28 cellular contexts compared by ENCODE assay signal in the genomic region with DNA sequence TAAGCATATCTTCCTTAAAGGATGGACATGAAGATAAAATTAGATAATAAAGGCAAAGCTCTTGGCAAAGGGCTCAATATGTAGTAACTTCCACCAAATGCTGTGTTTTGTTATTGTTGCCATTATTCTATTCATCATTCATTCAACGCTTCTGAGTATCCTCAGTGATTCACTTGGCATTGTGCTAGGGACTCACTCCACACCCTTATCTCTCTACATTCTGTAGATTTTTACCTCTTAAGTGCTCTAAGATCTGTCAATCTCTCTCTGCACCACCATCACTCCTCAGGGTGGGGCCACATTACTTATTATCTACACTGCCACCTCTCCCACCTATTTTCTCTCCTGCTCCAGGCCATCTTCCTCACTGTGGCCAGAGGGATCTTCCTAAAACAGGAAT. TPM values are rescaled to one million over a fixed set of nuclear protein-coding genes. Genes with fewer than 3 reads are reported as not detected.
DNase-seq lines count a peak whose midpoint lies in the region; ATAC-seq, FAIRE-seq and TF ChIP-seq lines count a peak whose summit lies in the region.
"Had no signal": no experiment of that assay in that cellular context is flagged by ENCODE, and none has a peak within 500 bp of the region (broad histone marks: within the 10 kb centered on the region; RNA-seq: fewer than 3 reads in every experiment).

No MANE protein-coding gene starts in this region.

- H3K36me3 Mint-ChIP-seq in Caco-2 (ENCODE audit: insufficient read depth, unreplicated experiment) = no peaks in the 10 kb centered on the region
- H3K36me3 Mint-ChIP-seq in glutamatergic neuron (ENCODE audit: unreplicated experiment) = peaks cover 10% of the 10 kb centered on the region
- H3K36me3 Mint-ChIP-seq in neural progenitor cell = no peaks in the 10 kb centered on the region
- H3K36me3 Mint-ChIP-seq: CD4-positive, alpha-beta memory T cell had no signal

- H3K9me3 Mint-ChIP-seq in Caco-2 (ENCODE audit: unreplicated experiment) (peaks cover 37% of the 10 kb centered on the region), glutamatergic neuron (ENCODE audit: unreplicated experiment) (peaks cover 8% of the 10 kb centered on the region), neural progenitor cell (peaks cover 11% of the 10 kb centered on the region)

- peak overlapping the region; percentile 39 for H2AFZ ChIP-seq in neural progenitor cell (replicated peaks)

- H3K27ac Mint-ChIP-seq in Caco-2 (ENCODE audit: unreplicated experiment) (peak overlapping the region; percentile 25), glutamatergic neuron (ENCODE audit: unreplicated experiment) (peak overlapping the region; percentile 23), neural progenitor cell (no peak overlapping the region)
- H3K27ac Mint-ChIP-seq: CD4-positive, alpha-beta memory T cell had no signal

- POLR2A ChIA-PET in Caco-2 (lab: Charles Lee) = no interaction called here

- no TSS peak for BruUV-seq in Caco-2 (replicated peaks; lab: Mats Ljungman, UMichigan)

- H3K4me3 ChIP-seq in Caco-2 (ENCODE audit: low read depth, low read length) = no peak overlapping the region
- no peak overlapping the region for H3K4me3 ChIP-seq in neural progenitor cell
- no peak overlapping the region for H3K4me3 ChIP-seq in right lobe of liver
- H3K4me3 ChIP-seq: BLaER1 treated with 17β-estradiol and CSF1 and Interleukin-3, amounts not matched to agents 10 nM and 100 nM had no signal

- no peaks in the 10 kb centered on the region for H4K20me1 ChIP-seq in neural progenitor cell (ENCODE audit: low read depth)
- H4K20me1 ChIP-seq: BLaER1 treated with 17β-estradiol and CSF1 and Interleukin-3, amounts not matched to agents 10 nM and 100 nM had no signal

- ATAC-seq in HG03342 (IDR thresholded peaks at IDR 0.05; ENCODE audit: unreplicated experiment) = no peak
- no peak for ATAC-seq in right lobe of liver

- H3K27ac ChIP-seq in neural progenitor cell (no peak overlapping the region), right lobe of liver (no peak overlapping the region)
- H3K27ac ChIP-seq: 22Rv1; BLaER1 treated with 17β-estradiol and CSF1 and Interleukin-3, amounts not matched to agents 10 nM and 100 nM; HL-60 had no signal

- no peaks in the 10 kb centered on the region for H3K79me2 ChIP-seq in neural progenitor cell (ENCODE audit: low read depth)

- FAIRE-seq in HTR-8/SVneo (lab: Jason Lieb, UNC) (no peak), GM19239 (lab: Jason Lieb, UNC) (no peak)
- FAIRE-seq: GM18507, H54, RCC 7860 had no signal

- intact Hi-C loops in Caco-2 (cut with micrococcal nuclease; ENCODE audit: unreplicated experiment) (loop anchor here (10.0 kb wide), 1 partner anchor 56 kb away; no protein-coding TSS in a partner anchor), right lobe of liver (cut with DNase I) (no loop called here)

- H3K27me3 ChIP-seq in Caco-2 (replicated peaks; ENCODE audit: control insufficient read depth, insufficient read depth, low read length) (no peaks in the 10 kb centered on the region), neural progenitor cell (no peaks in the 10 kb centered on the region), right lobe of liver (no peaks in the 10 kb centered on the region)
- H3K27me3 ChIP-seq: BLaER1 treated with 17β-estradiol and CSF1 and Interleukin-3, amounts not matched to agents 10 nM and 100 nM had no signal

- 0 out of 2 replicates have a peak, but pooled peaks cover 11% of the 10 kb centered on the region for H3K4me1 ChIP-seq in Caco-2
- H3K4me1 ChIP-seq in neural progenitor cell = no peaks in the 10 kb centered on the region
- H3K4me1 ChIP-seq in right lobe of liver = no peaks in the 10 kb centered on the region
- H3K4me1 ChIP-seq: BLaER1 treated with 17β-estradiol and CSF1 and Interleukin-3, amounts not matched to agents 10 nM and 100 nM had no signal

- 85% methylated on average over 1 of the region's 1 CpG for WGBS in right lobe of liver (ENCODE audit: insufficient coverage, low coverage, low lambda C conversion rate, missing lambda C conversion rate)

- no peak for TF ChIP-seq POLR2A in right lobe of liver (IDR thresholded peaks at IDR 0.05)

- TF ChIP-seq CTCF in Caco-2 (IDR thresholded peaks at IDR 0.05; ENCODE audit: insufficient read depth in 1 of 2, low read depth in 1 of 2, low read length in 1 of 2, severe bottlenecking in 1 of 2, unreplicated experiment in 1 of 2) (no peak), glutamatergic neuron (IDR thresholded peaks at IDR 0.05; ENCODE audit: partially characterized antibody, unreplicated experiment) (no peak), neural progenitor cell (IDR thresholded peaks at IDR 0.05) (no peak), right lobe of liver (IDR thresholded peaks at IDR 0.05) (no peak)

- H3K4me3 Mint-ChIP-seq in Caco-2 (ENCODE audit: unreplicated experiment) = no peak overlapping the region
- no peak overlapping the region for H3K4me3 Mint-ChIP-seq in glutamatergic neuron (ENCODE audit: unreplicated experiment)
- no peak overlapping the region for H3K4me3 Mint-ChIP-seq in neural progenitor cell
- H3K4me3 Mint-ChIP-seq: CD4-positive, alpha-beta memory T cell; IgD-negative memory B cell had no signal

- no peaks in the 10 kb centered on the region for H3K9me3 ChIP-seq in Caco-2
- no peaks in the 10 kb centered on the region for H3K9me3 ChIP-seq in neural progenitor cell (ENCODE audit: low read depth)
- no peaks in the 10 kb centered on the region for H3K9me3 ChIP-seq in right lobe of liver

- no peak overlapping the region for H3K4me2 ChIP-seq in neural progenitor cell
- H3K4me2 ChIP-seq: BLaER1 treated with 17β-estradiol and CSF1 and Interleukin-3, amounts not matched to agents 10 nM and 100 nM had no signal

- no peaks in the 10 kb centered on the region for H3F3A ChIP-seq in neural progenitor cell (ENCODE audit: low read depth)

- H3K27me3 Mint-ChIP-seq in Caco-2 (ENCODE audit: insufficient read depth, unreplicated experiment) (no peaks in the 10 kb centered on the region), glutamatergic neuron (ENCODE audit: unreplicated experiment) (peaks cover 3% of the 10 kb centered on the region), neural progenitor cell (ENCODE audit: insufficient read depth, low read depth) (peaks cover 2% of the 10 kb centered on the region)
- H3K27me3 Mint-ChIP-seq: CD4-positive, alpha-beta memory T cell had no signal

- CTCF ChIA-PET in Caco-2 (lab: Charles Lee) = no interaction called here

- H3K36me3 ChIP-seq in Caco-2 (ENCODE audit: control insufficient read depth, insufficient read depth, low read length) (no peaks in the 10 kb centered on the region), neural progenitor cell (no peaks in the 10 kb centered on the region), right lobe of liver (no peaks in the 10 kb centered on the region)
- H3K36me3 ChIP-seq: BLaER1 treated with 17β-estradiol and CSF1 and Interleukin-3, amounts not matched to agents 10 nM and 100 nM had no signal

- H3K9ac ChIP-seq in neural progenitor cell = no peak overlapping the region
- H3K9ac ChIP-seq: BLaER1 treated with 17β-estradiol and CSF1 and Interleukin-3, amounts not matched to agents 10 nM and 100 nM had no signal

- DNase-seq in Caco-2 (no peak), NCI-H226 (peak; percentile 92), glutamatergic neuron (no peak), neural progenitor cell (ENCODE audit: low spot score) (no peak), HTR-8/SVneo (ENCODE audit: insufficient read length, low spot score) (no peak), GM19239 (ENCODE audit: insufficient read length, low spot score) (no peak), right lobe of liver (no peak)
- DNase-seq: ACHN; CD4-positive, alpha-beta memory T cell; GDM1; Karpas-422; MV-4-11; NCI-H1105 treated with DMSO at 0.1 percent for 48 hours; NCI-H2029 treated with DMSO at 0.1 percent for 48 hours; NCI-H345; NCI-H524; OCI-M1; Right ventricle myocardium superior had no signal

- H3K4me1 Mint-ChIP-seq in Caco-2 (ENCODE audit: low read depth, unreplicated experiment) (peaks cover 23% of the 10 kb centered on the region), glutamatergic neuron (ENCODE audit: low read depth, unreplicated experiment) (no peaks in the 10 kb centered on the region), neural progenitor cell (no peaks in the 10 kb centered on the region)
- H3K4me1 Mint-ChIP-seq: CD4-positive, alpha-beta memory T cell; IgD-negative memory B cell had no signal

RNA-seq across cellular contexts. Expression of a gene that starts 51.2 kb away (rescaled TPM):
- total RNA-seq in Caco-2 (2022) (not detected in 2 replicates), glutamatergic neuron (ENCODE audit: unreplicated experiment) (2.8 TPM), neural progenitor cell (ENCODE audit: low replicate concordance) (3.8 and 8.2 TPM in 2 replicates), right lobe of liver (not detected)
- total RNA-seq: CD4-positive, alpha-beta memory T cell; HT-29; Right ventricle myocardium superior; SK-MEL-5 had no signal
